Comparison of ENCODE assay signal across 1 cellular context in the genomic region with DNA sequence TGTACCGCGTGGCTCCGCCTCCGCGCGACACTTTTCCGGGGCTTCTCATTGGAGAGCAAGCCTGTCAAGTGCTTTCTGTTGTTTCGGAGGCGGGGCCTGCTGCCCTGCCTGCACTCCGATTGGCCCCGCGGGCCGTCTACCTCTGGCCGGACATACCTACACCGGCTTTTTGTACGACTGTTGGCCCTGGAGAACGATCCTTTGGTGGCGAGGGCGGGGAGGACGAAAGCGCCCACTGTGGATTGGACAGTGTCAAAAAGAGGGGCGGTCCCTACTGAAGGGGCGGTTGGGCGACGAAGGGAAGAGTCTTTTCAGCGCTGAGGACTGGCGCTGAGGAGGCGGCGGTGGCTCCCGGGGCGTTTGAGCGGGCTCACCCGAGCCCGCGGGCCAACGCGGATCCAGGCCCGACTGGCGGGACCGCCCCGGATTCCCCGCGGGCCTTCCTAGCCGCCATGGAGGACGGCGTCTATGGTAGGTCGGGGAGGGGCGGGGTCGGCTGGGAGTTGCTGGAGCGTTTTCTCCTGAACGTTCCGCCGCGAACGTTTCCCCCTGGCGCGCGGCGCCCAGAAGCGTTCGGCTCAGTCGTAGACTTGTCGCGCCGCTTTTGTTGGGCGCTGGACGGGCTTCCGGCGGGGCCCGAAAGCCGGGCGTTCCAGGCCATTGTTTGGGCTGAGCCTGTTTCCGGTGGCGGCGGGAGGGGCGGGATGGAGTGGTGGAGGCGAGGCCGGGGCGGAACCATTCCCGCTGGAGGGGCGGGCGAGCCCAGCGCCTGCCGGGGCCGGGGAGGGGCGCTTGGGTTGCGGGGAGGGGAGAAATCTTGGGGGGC.
TF ChIP-seq lines count a peak whose summit lies in the region.

A gene with protein sequence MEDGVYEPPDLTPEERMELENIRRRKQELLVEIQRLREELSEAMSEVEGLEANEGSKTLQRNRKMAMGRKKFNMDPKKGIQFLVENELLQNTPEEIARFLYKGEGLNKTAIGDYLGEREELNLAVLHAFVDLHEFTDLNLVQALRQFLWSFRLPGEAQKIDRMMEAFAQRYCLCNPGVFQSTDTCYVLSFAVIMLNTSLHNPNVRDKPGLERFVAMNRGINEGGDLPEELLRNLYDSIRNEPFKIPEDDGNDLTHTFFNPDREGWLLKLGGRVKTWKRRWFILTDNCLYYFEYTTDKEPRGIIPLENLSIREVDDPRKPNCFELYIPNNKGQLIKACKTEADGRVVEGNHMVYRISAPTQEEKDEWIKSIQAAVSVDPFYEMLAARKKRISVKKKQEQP (plus strand): TSS at position 314 of the 826 bp plus-strand sequence. CDS start 139 bp downstream, at position 453.

TF ChIP-seq in HepG2, 621 proteins besides CTCF, POLR2A, EP300 and RAD21 (continued from another document and continues in another):
- TF ChIP-seq RAD51 (IDR thresholded peaks at IDR 0.05; ENCODE audit: borderline replicate concordance): no peak
- peak; percentile 91 for TF ChIP-seq ATF1 (CRISPR knock-in tag; IDR thresholded peaks at IDR 0.05)
- TF ChIP-seq RELA (CRISPR knock-in tag; IDR thresholded peaks at IDR 0.05): no peak
- peak; percentile 80; the same call in 1 of the 2 replicates for TF ChIP-seq ZNF329 (CRISPR knock-in tag; IDR thresholded peaks at IDR 0.05; ENCODE audit: low read depth)
- TF ChIP-seq SRY (CRISPR knock-in tag; IDR thresholded peaks at IDR 0.05): no peak; the same call in 1 of the 2 replicates
- TF ChIP-seq NFYB (CRISPR knock-in tag; IDR thresholded peaks at IDR 0.05): peak; percentile 99
- no peak for TF ChIP-seq ELF1 (CRISPR knock-in tag; IDR thresholded peaks at IDR 0.05)
- TF ChIP-seq IRF2 (CRISPR knock-in tag; IDR thresholded peaks at IDR 0.05): no peak
- TF ChIP-seq GTF3A (CRISPR knock-in tag; conservative IDR thresholded peaks at IDR 0.05): no peak
- TF ChIP-seq ZSCAN20 (CRISPR knock-in tag; IDR thresholded peaks at IDR 0.05; ENCODE audit: borderline replicate concordance): 0 out of 2 replicates have a peak, but pooled peaks have one; percentile 69
- TF ChIP-seq, protein P1, sequence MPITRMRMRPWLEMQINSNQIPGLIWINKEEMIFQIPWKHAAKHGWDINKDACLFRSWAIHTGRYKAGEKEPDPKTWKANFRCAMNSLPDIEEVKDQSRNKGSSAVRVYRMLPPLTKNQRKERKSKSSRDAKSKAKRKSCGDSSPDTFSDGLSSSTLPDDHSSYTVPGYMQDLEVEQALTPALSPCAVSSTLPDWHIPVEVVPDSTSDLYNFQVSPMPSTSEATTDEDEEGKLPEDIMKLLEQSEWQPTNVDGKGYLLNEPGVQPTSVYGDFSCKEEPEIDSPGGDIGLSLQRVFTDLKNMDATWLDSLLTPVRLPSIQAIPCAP (CRISPR knock-in tag; IDR thresholded peaks at IDR 0.05; ENCODE audit: low read depth): no peak
- no peak for TF ChIP-seq ZNF644 (CRISPR knock-in tag; IDR thresholded peaks at IDR 0.05; ENCODE audit: low read depth)
- peak; percentile 69; the same call in 1 of the 2 replicates for TF ChIP-seq TOPORS (CRISPR knock-in tag; IDR thresholded peaks at IDR 0.05)
- no peak for TF ChIP-seq ZNF235 (CRISPR knock-in tag; IDR thresholded peaks at IDR 0.05; ENCODE audit: borderline replicate concordance)
- TF ChIP-seq, protein P2, sequence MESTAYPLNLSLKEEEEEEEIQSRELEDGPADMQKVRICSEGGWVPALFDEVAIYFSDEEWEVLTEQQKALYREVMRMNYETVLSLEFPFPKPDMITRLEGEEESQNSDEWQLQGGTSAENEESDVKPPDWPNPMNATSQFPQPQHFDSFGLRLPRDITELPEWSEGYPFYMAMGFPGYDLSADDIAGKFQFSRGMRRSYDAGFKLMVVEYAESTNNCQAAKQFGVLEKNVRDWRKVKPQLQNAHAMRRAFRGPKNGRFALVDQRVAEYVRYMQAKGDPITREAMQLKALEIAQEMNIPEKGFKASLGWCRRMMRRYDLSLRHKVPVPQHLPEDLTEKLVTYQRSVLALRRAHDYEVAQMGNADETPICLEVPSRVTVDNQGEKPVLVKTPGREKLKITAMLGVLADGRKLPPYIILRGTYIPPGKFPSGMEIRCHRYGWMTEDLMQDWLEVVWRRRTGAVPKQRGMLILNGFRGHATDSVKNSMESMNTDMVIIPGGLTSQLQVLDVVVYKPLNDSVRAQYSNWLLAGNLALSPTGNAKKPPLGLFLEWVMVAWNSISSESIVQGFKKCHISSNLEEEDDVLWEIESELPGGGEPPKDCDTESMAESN (CRISPR knock-in tag; conservative IDR thresholded peaks at IDR 0.05): no peak
- TF ChIP-seq, protein P3, sequence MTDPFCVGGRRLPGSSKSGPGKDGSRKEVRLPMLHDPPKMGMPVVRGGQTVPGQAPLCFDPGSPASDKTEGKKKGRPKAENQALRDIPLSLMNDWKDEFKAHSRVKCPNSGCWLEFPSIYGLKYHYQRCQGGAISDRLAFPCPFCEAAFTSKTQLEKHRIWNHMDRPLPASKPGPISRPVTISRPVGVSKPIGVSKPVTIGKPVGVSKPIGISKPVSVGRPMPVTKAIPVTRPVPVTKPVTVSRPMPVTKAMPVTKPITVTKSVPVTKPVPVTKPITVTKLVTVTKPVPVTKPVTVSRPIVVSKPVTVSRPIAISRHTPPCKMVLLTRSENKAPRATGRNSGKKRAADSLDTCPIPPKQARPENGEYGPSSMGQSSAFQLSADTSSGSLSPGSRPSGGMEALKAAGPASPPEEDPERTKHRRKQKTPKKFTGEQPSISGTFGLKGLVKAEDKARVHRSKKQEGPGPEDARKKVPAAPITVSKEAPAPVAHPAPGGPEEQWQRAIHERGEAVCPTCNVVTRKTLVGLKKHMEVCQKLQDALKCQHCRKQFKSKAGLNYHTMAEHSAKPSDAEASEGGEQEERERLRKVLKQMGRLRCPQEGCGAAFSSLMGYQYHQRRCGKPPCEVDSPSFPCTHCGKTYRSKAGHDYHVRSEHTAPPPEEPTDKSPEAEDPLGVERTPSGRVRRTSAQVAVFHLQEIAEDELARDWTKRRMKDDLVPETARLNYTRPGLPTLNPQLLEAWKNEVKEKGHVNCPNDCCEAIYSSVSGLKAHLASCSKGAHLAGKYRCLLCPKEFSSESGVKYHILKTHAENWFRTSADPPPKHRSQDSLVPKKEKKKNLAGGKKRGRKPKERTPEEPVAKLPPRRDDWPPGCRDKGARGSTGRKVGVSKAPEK (CRISPR knock-in tag; IDR thresholded peaks at IDR 0.05; ENCODE audit: borderline replicate concordance): no peak
- TF ChIP-seq ZNF792 (CRISPR knock-in tag; IDR thresholded peaks at IDR 0.05): peak; percentile 54; the same call in 1 of the 2 replicates
- TF ChIP-seq, protein P4, sequence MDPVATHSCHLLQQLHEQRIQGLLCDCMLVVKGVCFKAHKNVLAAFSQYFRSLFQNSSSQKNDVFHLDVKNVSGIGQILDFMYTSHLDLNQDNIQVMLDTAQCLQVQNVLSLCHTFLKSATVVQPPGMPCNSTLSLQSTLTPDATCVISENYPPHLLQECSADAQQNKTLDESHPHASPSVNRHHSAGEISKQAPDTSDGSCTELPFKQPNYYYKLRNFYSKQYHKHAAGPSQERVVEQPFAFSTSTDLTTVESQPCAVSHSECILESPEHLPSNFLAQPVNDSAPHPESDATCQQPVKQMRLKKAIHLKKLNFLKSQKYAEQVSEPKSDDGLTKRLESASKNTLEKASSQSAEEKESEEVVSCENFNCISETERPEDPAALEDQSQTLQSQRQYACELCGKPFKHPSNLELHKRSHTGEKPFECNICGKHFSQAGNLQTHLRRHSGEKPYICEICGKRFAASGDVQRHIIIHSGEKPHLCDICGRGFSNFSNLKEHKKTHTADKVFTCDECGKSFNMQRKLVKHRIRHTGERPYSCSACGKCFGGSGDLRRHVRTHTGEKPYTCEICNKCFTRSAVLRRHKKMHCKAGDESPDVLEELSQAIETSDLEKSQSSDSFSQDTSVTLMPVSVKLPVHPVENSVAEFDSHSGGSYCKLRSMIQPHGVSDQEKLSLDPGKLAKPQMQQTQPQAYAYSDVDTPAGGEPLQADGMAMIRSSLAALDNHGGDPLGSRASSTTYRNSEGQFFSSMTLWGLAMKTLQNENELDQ (CRISPR knock-in tag; IDR thresholded peaks at IDR 0.05; ENCODE audit: borderline replicate concordance): no peak
- TF ChIP-seq ZNF720 (CRISPR knock-in tag; IDR thresholded peaks at IDR 0.05): no peak
- no peak for TF ChIP-seq SNAPC2 (CRISPR knock-in tag; IDR thresholded peaks at IDR 0.05)
- TF ChIP-seq RFX3 (CRISPR knock-in tag; IDR thresholded peaks at IDR 0.05): no peak
- TF ChIP-seq ZNF567 (CRISPR knock-in tag; IDR thresholded peaks at IDR 0.05; ENCODE audit: borderline replicate concordance): no peak
- TF ChIP-seq TIGD3 (CRISPR knock-in tag; IDR thresholded peaks at IDR 0.05; ENCODE audit: borderline replicate concordance): no peak
- TF ChIP-seq PATZ1 (CRISPR knock-in tag; IDR thresholded peaks at IDR 0.05): peak; percentile 48; the same call in 1 of the 2 replicates
- TF ChIP-seq GLI4 (CRISPR knock-in tag; IDR thresholded peaks at IDR 0.05; ENCODE audit: borderline replicate concordance): peak; percentile 45; the same call in 1 of the 2 replicates
- no peak for TF ChIP-seq ZC3H4 (CRISPR knock-in tag; IDR thresholded peaks at IDR 0.05; ENCODE audit: borderline replicate concordance)
- no peak for TF ChIP-seq NPAS2 (CRISPR knock-in tag; IDR thresholded peaks at IDR 0.05; ENCODE audit: borderline replicate concordance)
- TF ChIP-seq AGO1 (IDR thresholded peaks at IDR 0.05; ENCODE audit: low read depth, low read length, poor library complexity, severe bottlenecking): peak; percentile 71
- TF ChIP-seq YEATS2 (CRISPR knock-in tag; IDR thresholded peaks at IDR 0.05; ENCODE audit: borderline replicate concordance): no peak; the same call in 1 of the 2 replicates
- TF ChIP-seq RFX1 (IDR thresholded peaks at IDR 0.05): no peak
- no peak for TF ChIP-seq RFXANK (CRISPR knock-in tag; IDR thresholded peaks at IDR 0.05)
- TF ChIP-seq ZFP1 (CRISPR knock-in tag; IDR thresholded peaks at IDR 0.05): no peak
- TF ChIP-seq POLR2G (IDR thresholded peaks at IDR 0.05; ENCODE audit: low read depth, low read length): peak; percentile 97
- no peak; the same call in 1 of the 2 replicates for TF ChIP-seq HOXA5 (CRISPR knock-in tag; IDR thresholded peaks at IDR 0.05)
- TF ChIP-seq ZNF350 (CRISPR knock-in tag; IDR thresholded peaks at IDR 0.05; ENCODE audit: borderline replicate concordance, low read depth): peak; percentile 83; the same call in 1 of the 2 replicates
- TF ChIP-seq ZNF280B (CRISPR knock-in tag; IDR thresholded peaks at IDR 0.05; ENCODE audit: borderline replicate concordance): no peak
- TF ChIP-seq ZNF691 (CRISPR knock-in tag; IDR thresholded peaks at IDR 0.05; ENCODE audit: borderline replicate concordance, low read depth): no peak
- TF ChIP-seq ZBTB26 (CRISPR knock-in tag; IDR thresholded peaks at IDR 0.05; ENCODE audit: borderline replicate concordance): no peak; the same call in 1 of the 2 replicates
- TF ChIP-seq AGO2 (optimal IDR thresholded peaks at IDR 0.05; ENCODE audit: low read depth, low read length): peak; percentile 89
- TF ChIP-seq KAT7 (CRISPR knock-in tag; IDR thresholded peaks at IDR 0.05; ENCODE audit: borderline replicate concordance): peak; percentile 32; the same call in 1 of the 2 replicates
- TF ChIP-seq NFE2L2 (IDR thresholded peaks at IDR 0.05; ENCODE audit: low read length): no peak
- 0 out of 2 replicates have a peak, but pooled peaks have one; percentile 39 for TF ChIP-seq KDM5B (CRISPR knock-in tag; IDR thresholded peaks at IDR 0.05; ENCODE audit: borderline replicate concordance)
- no peak for TF ChIP-seq MEIS2 (CRISPR knock-in tag; IDR thresholded peaks at IDR 0.05)
- TF ChIP-seq HNRNPLL (IDR thresholded peaks at IDR 0.05; ENCODE audit: low read depth, low read length, poor library complexity, severe bottlenecking): peak; percentile 72
